ENCODE assay signal across 8 cellular contexts in genomic region chr1:33055210-33055991, GRCh38.
DNase-seq lines count a peak whose midpoint lies in the region; ATAC-seq lines count a peak whose summit lies in the region.

No MANE protein-coding gene starts in this region.

- ATAC-seq in GM21381 (IDR thresholded peaks at IDR 0.05; ENCODE audit: unreplicated experiment) = no peak

- DNase-seq in NCI-H524 (lab: John Stamatoyannopoulos, UW) (peak; percentile 64 to 69), NCI-H524 treated with DMSO at 0.1 percent for 48 hours (lab: John Stamatoyannopoulos, UW) (no peak), NCI-H1105 (lab: John Stamatoyannopoulos, UW) (peak; percentile 36), T follicular helper cell (ENCODE audit: low read depth) (peak; percentile 4), cerebellar cortex (ENCODE audit: low spot score) (peak; percentile 89), islet precursor cell (peak; percentile 90)
- DNase-seq in stimulated activated CD4-positive, alpha-beta T cell treated with anti-CD3 and anti-CD28 coated beads, Interleukin-15, amount 100 ng/mL, for 24 hours = peak; percentile 28
